In genomic region chr3:10505050-10505790, GRCh38 we compare ENCODE assay signal across 1 cellular context.
TF ChIP-seq lines count a peak whose summit lies in the region.

Gene ATP2B2, minus strand, starts transcription at chr3:10505586. Its CDS starts 56,043 bp downstream, at chr3:10449543.

TF ChIP-seq in SK-N-SH treated with all-trans-retinoic acid at 6 μM for 48 hours, 23 proteins besides CTCF, POLR2A, EP300 and RAD21 (continued from another document):
- TF ChIP-seq PATZ1 (CRISPR knock-in tag; IDR thresholded peaks at IDR 0.05; ENCODE audit: borderline replicate concordance) (no peak), SNAI2 (CRISPR knock-in tag; IDR thresholded peaks at IDR 0.05) (no peak), CSDC2 (CRISPR knock-in tag; IDR thresholded peaks at IDR 0.05) (no peak)
